ENCODE assay signal across 21 cellular contexts in genomic region chr9:40913928-40914673, GRCh38.
DNase-seq lines count a peak whose midpoint lies in the region; ATAC-seq, FAIRE-seq and TF ChIP-seq lines count a peak whose summit lies in the region.
"Had no signal": no experiment of that assay in that cellular context is flagged by ENCODE, and none has a peak within 500 bp of the region (broad histone marks: within the 10 kb centered on the region; RNA-seq: fewer than 3 reads in every experiment).

No MANE protein-coding gene starts in this region.

- H3K14ac ChIP-seq in H9 (ENCODE audit: insufficient read depth, low read length), result no peak overlapping the region

- H3K79me1 ChIP-seq in H9 (ENCODE audit: insufficient read depth, low read depth, low read length, poor library complexity, severe bottlenecking) (no peaks in the 10 kb centered on the region), mesendoderm (ENCODE audit: low read length) (no peaks in the 10 kb centered on the region)

- H4K20me1 ChIP-seq in H9 (ENCODE audit: control insufficient read depth, insufficient read depth, insufficient read length), result no peaks in the 10 kb centered on the region
- H4K20me1 ChIP-seq: BLaER1 treated with 17β-estradiol and CSF1 and Interleukin-3, amounts not matched to agents 10 nM and 100 nM had no signal

- peak; percentile 29 to 35; a peak in 2 of 6 replicates for ATAC-seq in A549
- peak; percentile 27 for ATAC-seq in stimulated activated memory B cell treated with anti-CD40 and anti-IgM and Interleukin-4, amounts not matched to agents 10 μg/mL and 1 μg/mL and 100 μg/mL, for 72 hours
- ATAC-seq in HG03097 (IDR thresholded peaks at IDR 0.05; ENCODE audit: low FRiP score, unreplicated experiment), result no peak
- ATAC-seq in GM21526 (IDR thresholded peaks at IDR 0.05; ENCODE audit: low FRiP score, unreplicated experiment), result no peak
- ATAC-seq: CD8-positive, alpha-beta T cell had no signal

- H3K56ac ChIP-seq in H9 (ENCODE audit: insufficient read length, low read depth, low read length) (no peak overlapping the region), mesendoderm (ENCODE audit: low read length) (no peak overlapping the region)

- WGBS in A549 (ENCODE audit: missing lambda C conversion rate), result 7% methylated on average over 8 of the region's 8 CpGs
- no CpG with 5 or more reads among the region's 8 CpGs for WGBS in H9 (ENCODE audit: extremely low coverage, insufficient read length, low lambda C conversion rate)
- no CpG with 5 or more reads among the region's 8 CpGs for WGBS in mesendoderm (ENCODE audit: extremely low coverage, insufficient coverage, low lambda C conversion rate)
- WGBS in suprapubic skin, result 62% methylated on average over 8 of the region's 8 CpGs

- H3K4me3 ChIP-seq in A549 (no peak overlapping the region), mesendoderm (ENCODE audit: low read length) (peak overlapping the region; percentile 6), suprapubic skin (no peak overlapping the region)
- H3K4me3 ChIP-seq: BLaER1 treated with 17β-estradiol and CSF1 and Interleukin-3, amounts not matched to agents 10 nM and 100 nM had no signal

- H4K91ac ChIP-seq in H9 (ENCODE audit: insufficient read length, low read depth, low read length), result no peak overlapping the region

- H3K27ac ChIP-seq in A549 (no peak overlapping the region), H9 (ENCODE audit: insufficient read length, low read depth, low read length) (no peak overlapping the region), mesendoderm (ENCODE audit: low read depth, low read length) (no peak overlapping the region), suprapubic skin (no peak overlapping the region)
- H3K27ac ChIP-seq: BLaER1 treated with 17β-estradiol and CSF1 and Interleukin-3, amounts not matched to agents 10 nM and 100 nM; KMS-11 had no signal

- H3K36me3 Mint-ChIP-seq in H9 (ENCODE audit: insufficient read depth in 1 of 3, low read depth in 3 of 3), result peaks cover 17 to 72% (median 35%) of the 10 kb centered on the region in 3 experiments
- peaks cover 79% of the 10 kb centered on the region for H3K36me3 Mint-ChIP-seq in stimulated activated memory B cell treated with anti-CD40 and anti-IgM and Interleukin-4, amounts not matched to agents 10 μg/mL and 1 μg/mL and 100 μg/mL, for 72 hours

- H3K9me3 ChIP-seq in A549 (peaks cover 71% of the 10 kb centered on the region), H9 (ENCODE audit: control insufficient read depth, low read depth, low read length) (peaks cover 71% of the 10 kb centered on the region), suprapubic skin (peaks cover 84% of the 10 kb centered on the region)

- no peak overlapping the region for H2BK20ac ChIP-seq in H9 (ENCODE audit: low read depth, low read length, poor library complexity, severe bottlenecking)

- no peak overlapping the region for H4K5ac ChIP-seq in H9 (ENCODE audit: insufficient read length, low read depth, low read length)
- H4K5ac ChIP-seq in mesendoderm (ENCODE audit: low read length), result no peak overlapping the region

- CTCF ChIA-PET in A549 (lab: Yijun Ruan, JAX), result no interaction called here

- H4K8ac ChIP-seq in H9 (replicated peaks; ENCODE audit: insufficient read length, low read depth, low read length) (no peak overlapping the region), mesendoderm (ENCODE audit: low read depth, low read length) (no peak overlapping the region)

- H2BK5ac ChIP-seq in H9 (ENCODE audit: insufficient read length, low read length) (no peak overlapping the region), mesendoderm (ENCODE audit: low read length) (no peak overlapping the region)

- H3K9ac ChIP-seq in H9 (ENCODE audit: extremely low read depth, insufficient read length, low read length), result no peak overlapping the region
- no peak overlapping the region for H3K9ac ChIP-seq in mesendoderm (ENCODE audit: low read length)
- H3K9ac ChIP-seq: BLaER1 treated with 17β-estradiol and CSF1 and Interleukin-3, amounts not matched to agents 10 nM and 100 nM; KMS-11 had no signal

- H3K23ac ChIP-seq in H9 (ENCODE audit: insufficient read length, low read depth, low read length) (no peak overlapping the region), mesendoderm (ENCODE audit: low read length) (no peak overlapping the region)

- H3K27me3 ChIP-seq in H9 (ENCODE audit: insufficient read depth, low read length) (peaks cover 56% of the 10 kb centered on the region), mesendoderm (ENCODE audit: insufficient read depth, low read length, poor library complexity) (peaks cover 1% of the 10 kb centered on the region), suprapubic skin (no peaks in the 10 kb centered on the region)
- H3K27me3 ChIP-seq: BLaER1 treated with 17β-estradiol and CSF1 and Interleukin-3, amounts not matched to agents 10 nM and 100 nM had no signal

- POLR2A ChIA-PET in A549 (lab: Yijun Ruan, JAX), result no interaction called here

- TF ChIP-seq EP300 in A549 (IDR thresholded peaks at IDR 0.05), result no peak
- no peak for TF ChIP-seq EP300 in suprapubic skin (IDR thresholded peaks at IDR 0.05)

- DNase-seq in A549 (ENCODE audit: low read depth in 1 of 2, low spot score in 1 of 2) (no peak), H9 (peak; percentile 9), mesendoderm (no peak), UCSD-AML1 (lab: John Stamatoyannopoulos, UW; ENCODE audit: unreplicated experiment) (no peak), suprapubic skin (ENCODE audit: low spot score in 2 of 2) (no peak)
- DNase-seq: Calu3, GOT3, MV-4-11, NCI-H1694 treated with DMSO at 0.1 percent for 48 hours, NCI-H510A, NCI-H774, SHP77 had no signal

- H3K18ac ChIP-seq in H9 (ENCODE audit: insufficient read length, low read depth, low read length), result no peak overlapping the region
- no peak overlapping the region for H3K18ac ChIP-seq in mesendoderm (ENCODE audit: low read length)

- TF ChIP-seq POLR2A in A549 (IDR thresholded peaks at IDR 0.05; ENCODE audit: low read length) (no peak), suprapubic skin (IDR thresholded peaks at IDR 0.05) (no peak)

- no peak overlapping the region for H3T11ph ChIP-seq in H9 (ENCODE audit: low read length)

- no peak overlapping the region for H2AFZ ChIP-seq in H9 (ENCODE audit: low read length)

- H2BK120ac ChIP-seq in H9 (ENCODE audit: low read depth, low read length, poor library complexity, severe bottlenecking) (no peak overlapping the region), mesendoderm (ENCODE audit: low read depth, low read length) (no peak overlapping the region)

- H2BK12ac ChIP-seq in H9 (ENCODE audit: insufficient read length, low read depth, low read length), result no peak overlapping the region

- H3K4me3 Mint-ChIP-seq in H9, result no peak overlapping the region
- H3K4me3 Mint-ChIP-seq in stimulated activated memory B cell treated with anti-CD40 and anti-IgM and Interleukin-4, amounts not matched to agents 10 μg/mL and 1 μg/mL and 100 μg/mL, for 72 hours, result no peak overlapping the region
- H3K4me3 Mint-ChIP-seq: CD8-positive, alpha-beta T cell had no signal

- H3K4ac ChIP-seq in H9 (ENCODE audit: low read depth, low read length) (no peak overlapping the region), mesendoderm (ENCODE audit: low read depth, low read length) (no peak overlapping the region)

- no peaks in the 10 kb centered on the region for H3K4me1 Mint-ChIP-seq in H9
- no peaks in the 10 kb centered on the region for H3K4me1 Mint-ChIP-seq in stimulated activated memory B cell treated with anti-CD40 and anti-IgM and Interleukin-4, amounts not matched to agents 10 μg/mL and 1 μg/mL and 100 μg/mL, for 72 hours

- no peak for TF ChIP-seq RAD21 in A549 (conservative IDR thresholded peaks at IDR 0.05 in 1 of 2, IDR thresholded peaks at IDR 0.05 in 1 of 2)

- TF ChIP-seq CTCF in A549 (IDR thresholded peaks at IDR 0.05) (no peak), H9 (conservative IDR thresholded peaks at IDR 0.05) (no peak), suprapubic skin (IDR thresholded peaks at IDR 0.05) (no peak)

- no peak overlapping the region for H3K4me2 ChIP-seq in A549
- no peak overlapping the region for H3K4me2 ChIP-seq in H9 (ENCODE audit: insufficient read depth, insufficient read length, low read length)
- no peak overlapping the region for H3K4me2 ChIP-seq in mesendoderm (ENCODE audit: low read length)
- H3K4me2 ChIP-seq: BLaER1 treated with 17β-estradiol and CSF1 and Interleukin-3, amounts not matched to agents 10 nM and 100 nM; KMS-11 had no signal

- H3K23me2 ChIP-seq in H9 (ENCODE audit: insufficient read length, low read depth, low read length, poor library complexity, severe bottlenecking), result no peaks in the 10 kb centered on the region

- H3K9me3 Mint-ChIP-seq in H9, result peaks cover 94 to 97% of the 10 kb centered on the region in 2 experiments
- peaks cover 58% of the 10 kb centered on the region for H3K9me3 Mint-ChIP-seq in stimulated activated memory B cell treated with anti-CD40 and anti-IgM and Interleukin-4, amounts not matched to agents 10 μg/mL and 1 μg/mL and 100 μg/mL, for 72 hours

- H3K4me1 ChIP-seq in A549 (no peaks in the 10 kb centered on the region), H9 (ENCODE audit: insufficient read depth, low read length) (no peaks in the 10 kb centered on the region), mesendoderm (ENCODE audit: control insufficient read depth, low read depth, low read length) (no peaks in the 10 kb centered on the region), suprapubic skin (no peaks in the 10 kb centered on the region)

- no peak overlapping the region for H2BK15ac ChIP-seq in H9 (ENCODE audit: low read depth, low read length)
- H2BK15ac ChIP-seq in mesendoderm (replicated peaks; ENCODE audit: low read depth), result no peak overlapping the region

- H3K27ac Mint-ChIP-seq in H9, result no peak overlapping the region
- H3K27ac Mint-ChIP-seq in stimulated activated memory B cell treated with anti-CD40 and anti-IgM and Interleukin-4, amounts not matched to agents 10 μg/mL and 1 μg/mL and 100 μg/mL, for 72 hours, result no peak overlapping the region
- H3K27ac Mint-ChIP-seq: CD8-positive, alpha-beta T cell had no signal

- H2AK5ac ChIP-seq in H9 (ENCODE audit: insufficient read length, low read length) (no peak overlapping the region), mesendoderm (ENCODE audit: low read length) (no peak overlapping the region)

- no peaks in the 10 kb centered on the region for H3K36me3 ChIP-seq in mesendoderm (ENCODE audit: control insufficient read depth, insufficient read depth, low read length)
- H3K36me3 ChIP-seq in suprapubic skin, result no peaks in the 10 kb centered on the region
- H3K36me3 ChIP-seq: BLaER1 treated with 17β-estradiol and CSF1 and Interleukin-3, amounts not matched to agents 10 nM and 100 nM had no signal

- H3K79me2 ChIP-seq in H9 (ENCODE audit: insufficient read depth, low read length) (no peaks in the 10 kb centered on the region), mesendoderm (ENCODE audit: control insufficient read depth, insufficient read depth, low read length) (no peaks in the 10 kb centered on the region)

- FAIRE-seq in A549 (lab: Jason Lieb, UNC), result no peak
- FAIRE-seq: GM12892, GM18507, RCC 7860 had no signal

- peaks cover 99% of the 10 kb centered on the region for H3K27me3 Mint-ChIP-seq in H9 (ENCODE audit: low read depth)
- H3K27me3 Mint-ChIP-seq in stimulated activated memory B cell treated with anti-CD40 and anti-IgM and Interleukin-4, amounts not matched to agents 10 μg/mL and 1 μg/mL and 100 μg/mL, for 72 hours, result no peaks in the 10 kb centered on the region

TF ChIP-seq in A549, 52 proteins besides CTCF, POLR2A, EP300 and RAD21 (continues in another document):
- TF ChIP-seq SREBF2 (IDR thresholded peaks at IDR 0.05), result no peak
- TF ChIP-seq MYC (IDR thresholded peaks at IDR 0.05; ENCODE audit: borderline replicate concordance, low read length), result no peak
- TF ChIP-seq JUNB (IDR thresholded peaks at IDR 0.05), result no peak
- TF ChIP-seq CBX8 (IDR thresholded peaks at IDR 0.05), result no peak

Comparison
In these comparisons a context has a peak if more than half of its experiments do, and no peak if none do; other contexts are left out.
1. ATAC-seq: peak in A549 (2 of 2) and stimulated activated memory B cell treated with anti-CD40 and anti-IgM and Interleukin-4, amounts not matched to agents 10 μg/mL and 1 μg/mL and 100 μg/mL, for 72 hours (single experiment); none in HG03097 (single experiment) and GM21526 (single experiment).